ENCODE assay signal across 19 cellular contexts in the genomic region with DNA sequence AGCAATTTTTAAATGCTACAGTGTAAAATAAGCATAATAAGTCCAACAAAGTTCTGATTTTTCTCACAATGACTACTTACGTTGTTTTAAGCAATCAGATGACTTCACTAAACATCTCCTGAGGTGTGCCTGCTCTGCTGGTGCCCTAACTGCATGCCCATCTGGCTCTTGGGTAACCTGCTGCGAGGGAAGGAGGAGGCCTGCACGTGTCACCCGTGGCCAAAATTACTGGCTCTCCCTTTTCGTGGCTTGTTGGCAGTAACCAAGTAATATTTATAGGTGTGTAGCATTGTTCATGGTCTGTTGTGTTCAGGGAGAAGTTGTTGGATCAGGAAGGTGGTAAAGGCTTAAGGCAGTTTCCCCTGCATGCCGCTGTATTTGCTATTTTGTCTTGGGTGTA.
"Had no signal": no experiment of that assay in that cellular context is flagged by ENCODE, and none has a peak within 500 bp of the region (broad histone marks: within the 10 kb centered on the region; RNA-seq: fewer than 3 reads in every experiment).

No MANE protein-coding gene starts in this region.

- H3K4me3 ChIP-seq: esophagus muscularis mucosa, lower lobe of right lung, suprapubic skin, transverse colon, uterus had no signal

- ATAC-seq: activated T-helper 17 cell treated with anti-CD3 and anti-CD28 coated beads, Interleukin-2, amount 50 U/mL, for 72 hours; lower lobe of right lung; natural killer cell treated with Interleukin-12 subunit alpha and Interleukin-12 subunit beta and Interleukin-15 and Interleukin-18, amount 100 ng/mL, for 72 hours; stimulated activated naive CD8-positive, alpha-beta T cell treated with anti-CD3 and anti-CD28 coated beads, Interleukin-15, Interleukin-2, amounts not matched to agents 100 U/mL and 50 U/mL, for 24 hours had no signal

- H3K27me3 Mint-ChIP-seq: activated CD4-positive, alpha-beta memory T cell treated with anti-CD3 and anti-CD28 coated beads, Interleukin-2, amount 10 ng/mL, durations not matched to agents 7 days and 5 days; activated T-helper 17 cell treated with anti-CD3 and anti-CD28 coated beads, Interleukin-2, amount 50 U/mL, for 72 hours; natural killer cell treated with Interleukin-12 subunit alpha and Interleukin-12 subunit beta and Interleukin-15 and Interleukin-18, amount 100 ng/mL, for 72 hours had no signal

- H3K27ac Mint-ChIP-seq: activated CD4-positive, alpha-beta memory T cell treated with anti-CD3 and anti-CD28 coated beads, Interleukin-2, amount 10 ng/mL, durations not matched to agents 7 days and 5 days; activated T-helper 17 cell treated with anti-CD3 and anti-CD28 coated beads, Interleukin-2, amount 50 U/mL, for 72 hours; mesothelial cell of epicardium had no signal

- H3K27me3 ChIP-seq: esophagus muscularis mucosa, suprapubic skin, transverse colon, uterus had no signal

- DNase-seq: activated CD4-positive, alpha-beta memory T cell treated with anti-CD3 and anti-CD28 coated beads, Interleukin-2, amount 10 ng/mL, durations not matched to agents 7 days and 5 days; activated naive CD4-positive, alpha-beta T cell treated with Interleukin-2 at 50 U/mL for 16 hours; activated T-cell treated with anti-CD3 and anti-CD28 coated beads, Interleukin-2, amount 50 U/mL, for 1 hour; aorta; cerebellar nuclear complex; cortex of kidney; immature natural killer cell; lower lobe of right lung; occipital lobe; posterior cingulate gyrus; stimulated activated CD4-positive, alpha-beta T cell treated with anti-CD3 and anti-CD28 coated beads, Interleukin-2, amount 100 ng/mL, for 24 hours; stimulated activated naive CD8-positive, alpha-beta T cell treated with anti-CD3 and anti-CD28 coated beads, Interleukin-15, Interleukin-2, amounts not matched to agents 100 U/mL and 50 U/mL, for 24 hours; transverse colon; uterus had no signal

- H3K27ac ChIP-seq: esophagus muscularis mucosa, lower lobe of right lung, suprapubic skin, transverse colon, uterus had no signal

- H3K9me3 ChIP-seq: esophagus muscularis mucosa, lower lobe of right lung, suprapubic skin, transverse colon, uterus had no signal

- H3K9me3 Mint-ChIP-seq: activated CD4-positive, alpha-beta memory T cell treated with anti-CD3 and anti-CD28 coated beads, Interleukin-2, amount 10 ng/mL, durations not matched to agents 7 days and 5 days; activated T-helper 17 cell treated with anti-CD3 and anti-CD28 coated beads, Interleukin-2, amount 50 U/mL, for 72 hours; immature natural killer cell; mesothelial cell of epicardium; natural killer cell treated with Interleukin-12 subunit alpha and Interleukin-12 subunit beta and Interleukin-15 and Interleukin-18, amount 100 ng/mL, for 72 hours had no signal

- H3K36me3 Mint-ChIP-seq: immature natural killer cell; mesothelial cell of epicardium; natural killer cell treated with Interleukin-12 subunit alpha and Interleukin-12 subunit beta and Interleukin-15 and Interleukin-18, amount 100 ng/mL, for 72 hours had no signal

- H3K4me3 Mint-ChIP-seq: activated CD4-positive, alpha-beta memory T cell treated with anti-CD3 and anti-CD28 coated beads, Interleukin-2, amount 10 ng/mL, durations not matched to agents 7 days and 5 days; activated T-helper 17 cell treated with anti-CD3 and anti-CD28 coated beads, Interleukin-2, amount 50 U/mL, for 72 hours; immature natural killer cell; mesothelial cell of epicardium; natural killer cell treated with Interleukin-12 subunit alpha and Interleukin-12 subunit beta and Interleukin-15 and Interleukin-18, amount 100 ng/mL, for 72 hours had no signal

- H3K36me3 ChIP-seq: esophagus muscularis mucosa, lower lobe of right lung, suprapubic skin, transverse colon, uterus had no signal
